15 cellular contexts compared by ENCODE assay signal in genomic region chrX:31436424-31436823, GRCh38.
"Had no signal": no experiment of that assay in that cellular context is flagged by ENCODE, and none has a peak within 500 bp of the region (broad histone marks: within the 10 kb centered on the region; RNA-seq: fewer than 3 reads in every experiment).

No MANE protein-coding gene starts in this region.

- H3K9me3 Mint-ChIP-seq: central memory CD8-positive, alpha-beta T cell; dendritic cell treated with granulocyte-macrophage colony-stimulating factor and Interleukin-4, amounts not matched to agents 40 ng/mL and 50 ng/mL, for 4 days; nephron; type B pancreatic cell had no signal

- H3K27me3 Mint-ChIP-seq: central memory CD8-positive, alpha-beta T cell; dendritic cell treated with granulocyte-macrophage colony-stimulating factor and Interleukin-4, amounts not matched to agents 40 ng/mL and 50 ng/mL, for 4 days; type B pancreatic cell had no signal

- H3K4me1 Mint-ChIP-seq: central memory CD8-positive, alpha-beta T cell; naive B cell had no signal

- H3K27ac ChIP-seq: foreskin keratinocyte, neutrophil, suprapubic skin, thyroid gland had no signal

- H3K4me3 Mint-ChIP-seq: central memory CD8-positive, alpha-beta T cell; dendritic cell treated with granulocyte-macrophage colony-stimulating factor and Interleukin-4, amounts not matched to agents 40 ng/mL and 50 ng/mL, for 4 days; naive B cell had no signal

- H3K4me1 ChIP-seq: foreskin keratinocyte, suprapubic skin had no signal

- H3K36me3 ChIP-seq: neutrophil, suprapubic skin, thyroid gland had no signal

- H3K9me3 ChIP-seq: neutrophil, suprapubic skin, thyroid gland had no signal

- H3K27me3 ChIP-seq: foreskin keratinocyte, neutrophil, suprapubic skin, thyroid gland had no signal

- H3K36me3 Mint-ChIP-seq: naive B cell, type B pancreatic cell had no signal

- ATAC-seq: foreskin keratinocyte; right cardiac atrium; stimulated activated naive CD8-positive, alpha-beta T cell treated with anti-CD3 and anti-CD28 coated beads, Interleukin-15, Interleukin-2, amounts not matched to agents 100 U/mL and 50 U/mL, for 24 hours had no signal

- H3K4me3 ChIP-seq: suprapubic skin, thyroid gland had no signal

- H3K27ac Mint-ChIP-seq: dendritic cell treated with granulocyte-macrophage colony-stimulating factor and Interleukin-4, amounts not matched to agents 40 ng/mL and 50 ng/mL, for 4 days; naive B cell had no signal

- DNase-seq: erythroblast; foreskin keratinocyte; kidney glomerular epithelial cell; mesendoderm; naive B cell; right cardiac atrium; stimulated activated CD4-positive, alpha-beta T cell treated with anti-CD3 and anti-CD28 coated beads, Interleukin-2, amount 100 ng/mL, for 48 hours; stimulated activated naive CD8-positive, alpha-beta T cell treated with anti-CD3 and anti-CD28 coated beads, Interleukin-15, Interleukin-2, amounts not matched to agents 100 U/mL and 50 U/mL, for 24 hours; thyroid gland had no signal
